15 cellular contexts compared by ENCODE assay signal in genomic region chr1:243315933-243316332, GRCh38.
A peak's percentile ranks its signal among the peaks of the same experiment; 100 is the strongest.
DNase-seq lines count a peak whose midpoint lies in the region; ATAC-seq and TF ChIP-seq lines count a peak whose summit lies in the region.
"Had no signal": no experiment of that assay in that cellular context is flagged by ENCODE, and none has a peak within 500 bp of the region (broad histone marks: within the 10 kb centered on the region; RNA-seq: fewer than 3 reads in every experiment).

No MANE protein-coding gene starts in this region.

- no peak overlapping the region for H2AK5ac ChIP-seq in neuronal stem cell (ENCODE audit: low read depth, low read length)

- H3K4me3 ChIP-seq in GM23248 (no peak overlapping the region; the same call in 1 of the 2 replicates), fibroblast of lung (replicated peaks in 1 of 4; ENCODE audit: control extremely low read depth in 1 of 4, insufficient read depth in 1 of 4, low read depth in 3 of 4, low read length in 4 of 4) (no peak overlapping the region), neuronal stem cell (ENCODE audit: low read length in 2 of 2) (peak overlapping the region in 1 of 2 donors; percentile 11)

- in situ Hi-C loops in GM23248 (cut with MboI), result loop anchor here (10.0 to 25.0 kb wide), 2 partner anchors 851 to 1304 kb away; no protein-coding TSS in a partner anchor

- peak overlapping the region; percentile 43 for H3K4me2 ChIP-seq in GM23248 (ENCODE audit: unreplicated experiment)
- peak overlapping the region; percentile 20 for H3K4me2 ChIP-seq in fibroblast of lung (ENCODE audit: extremely low read depth, insufficient read depth, low read length)
- H3K4me2 ChIP-seq in neuronal stem cell (ENCODE audit: insufficient read depth, low read length, poor library complexity, severe bottlenecking), result peak overlapping the region; percentile 28

- H3K79me1 ChIP-seq in neuronal stem cell (ENCODE audit: low read depth, low read length), result no peaks in the 10 kb centered on the region

- no peaks in the 10 kb centered on the region for H3K27me3 ChIP-seq in GM23248 (replicated peaks; ENCODE audit: insufficient read depth)
- no peaks in the 10 kb centered on the region for H3K27me3 ChIP-seq in fibroblast of lung (ENCODE audit: control insufficient read depth, insufficient read depth, low read length)
- no peaks in the 10 kb centered on the region for H3K27me3 ChIP-seq in neuronal stem cell (ENCODE audit: control insufficient read depth in 3 of 3, insufficient read depth in 3 of 3, low read depth in 1 of 3, low read length in 3 of 3)

- H3K9me3 Mint-ChIP-seq in osteocyte (ENCODE audit: unreplicated experiment), result no peaks in the 10 kb centered on the region
- H3K9me3 Mint-ChIP-seq: activated T-helper 1 cell treated with anti-CD3 and anti-CD28 coated beads, Interleukin-12 subunit alpha, Interleukin-12 subunit beta, Interleukin-2, Interleukin-4 antibody, amounts not matched to agents 30 ng/mL and 10 ng/mL and 1 ng/mL, durations not matched to agents 14 hours and 24 hours and 36 hours had no signal

- H2BK5ac ChIP-seq in neuronal stem cell (ENCODE audit: low read length), result no peak overlapping the region

- peak overlapping the region; percentile 68 for H3K27ac Mint-ChIP-seq in T-helper 17 cell
- no peak overlapping the region for H3K27ac Mint-ChIP-seq in osteocyte (ENCODE audit: unreplicated experiment)
- H3K27ac Mint-ChIP-seq: activated CD8-positive, alpha-beta T cell treated with anti-CD3 and anti-CD28 coated beads, Interleukin-2, amount 10 ng/mL, durations not matched to agents 7 days and 5 days; activated T-helper 1 cell treated with anti-CD3 and anti-CD28 coated beads, Interleukin-12 subunit alpha, Interleukin-12 subunit beta, Interleukin-2, Interleukin-4 antibody, amounts not matched to agents 30 ng/mL and 10 ng/mL and 1 ng/mL, durations not matched to agents 14 hours and 24 hours and 36 hours had no signal

- H3K9ac ChIP-seq in GM23248, result 0 out of 2 replicates have a peak overlapping the region, but pooled peaks have one; percentile 6
- H3K9ac ChIP-seq in fibroblast of lung (ENCODE audit: insufficient read depth, low read length), result no peak overlapping the region
- no peak overlapping the region for H3K9ac ChIP-seq in neuronal stem cell (ENCODE audit: low read depth, low read length, poor library complexity)

- no peak overlapping the region for H4K91ac ChIP-seq in neuronal stem cell (ENCODE audit: low read depth, low read length, poor library complexity)

- H3K27ac ChIP-seq in GM23248, result 0 out of 2 replicates have a peak overlapping the region, but pooled peaks have one; percentile 16
- H3K27ac ChIP-seq in fibroblast of lung (ENCODE audit: insufficient read depth, low read length), result no peak overlapping the region
- peak overlapping the region; percentile 77 for H3K27ac ChIP-seq in neuronal stem cell (replicated peaks; ENCODE audit: low read length)

- TF ChIP-seq CTCF in fibroblast of lung (conservative IDR thresholded peaks at IDR 0.05 in 1 of 2, IDR thresholded peaks at IDR 0.05 in 1 of 2; ENCODE audit: low read depth in 1 of 2, low read length in 2 of 2), result no peak
- TF ChIP-seq CTCF in osteocyte (IDR thresholded peaks at IDR 0.05), result no peak

- H3K4me1 ChIP-seq in GM23248 (ENCODE audit: insufficient read depth), result peaks cover 13% of the 10 kb centered on the region
- H3K4me1 ChIP-seq in fibroblast of lung (ENCODE audit: control insufficient read depth, extremely low read depth, insufficient read depth, low read length), result no peaks in the 10 kb centered on the region
- H3K4me1 ChIP-seq in neuronal stem cell (ENCODE audit: control insufficient read depth in 2 of 2, insufficient read depth in 1 of 2, low read depth in 1 of 2, low read length in 2 of 2), result peaks cover 1 to 15% of the 10 kb centered on the region in 2 donors

- H3K18ac ChIP-seq in neuronal stem cell (ENCODE audit: low read length), result no peak overlapping the region

- H3K36me3 Mint-ChIP-seq in T-helper 17 cell (ENCODE audit: low read depth) (peaks cover 10% of the 10 kb centered on the region), osteocyte (ENCODE audit: unreplicated experiment) (peaks cover 32% of the 10 kb centered on the region)

- H3F3A ChIP-seq in GM23248 (ENCODE audit: insufficient read depth), result no peaks in the 10 kb centered on the region

- H2BK12ac ChIP-seq in neuronal stem cell (ENCODE audit: low read length), result no peak overlapping the region

- H3K9me3 ChIP-seq in GM23248 (ENCODE audit: low read depth) (no peaks in the 10 kb centered on the region), T-helper 17 cell (ENCODE audit: control insufficient read depth, low read length, poor library complexity, severe bottlenecking) (no peaks in the 10 kb centered on the region), fibroblast of lung (ENCODE audit: control insufficient read depth, insufficient read depth, low read depth, low read length) (no peaks in the 10 kb centered on the region), neuronal stem cell (replicated peaks in 1 of 2; ENCODE audit: control insufficient read depth in 2 of 2, insufficient read depth in 1 of 2, low read depth in 1 of 2, low read length in 2 of 2) (no peaks in the 10 kb centered on the region)

- H3K79me2 ChIP-seq in GM23248 (ENCODE audit: insufficient read depth), result no peaks in the 10 kb centered on the region; the same call in 1 of the 2 replicates
- H3K79me2 ChIP-seq in fibroblast of lung (ENCODE audit: control insufficient read depth, insufficient read depth, low read length), result no peaks in the 10 kb centered on the region

- H2BK120ac ChIP-seq in neuronal stem cell (ENCODE audit: low read depth, low read length), result no peak overlapping the region

- no peaks in the 10 kb centered on the region for H3K9me2 ChIP-seq in GM23248 (ENCODE audit: insufficient read depth)

- no peak overlapping the region for H3K14ac ChIP-seq in neuronal stem cell (ENCODE audit: low read length)

- no peaks in the 10 kb centered on the region for H4K20me1 ChIP-seq in GM23248 (ENCODE audit: insufficient read depth)
- no peaks in the 10 kb centered on the region for H4K20me1 ChIP-seq in fibroblast of lung (ENCODE audit: control insufficient read depth, extremely low read depth, insufficient read depth, low read length)

- no peak overlapping the region for H4K8ac ChIP-seq in neuronal stem cell (ENCODE audit: low read depth, low read length)

- H2AFZ ChIP-seq in GM23248 (no peak overlapping the region), fibroblast of lung (ENCODE audit: low read length) (no peak overlapping the region), neuronal stem cell (ENCODE audit: low read length) (peak overlapping the region; percentile 17)

- H3K4me1 Mint-ChIP-seq in T-helper 17 cell (peaks cover 8% of the 10 kb centered on the region), osteocyte (ENCODE audit: unreplicated experiment) (peaks cover 21% of the 10 kb centered on the region)

- H3K23ac ChIP-seq in neuronal stem cell (ENCODE audit: low read depth, low read length, poor library complexity), result no peak overlapping the region

- H3K4me3 Mint-ChIP-seq in T-helper 17 cell (no peak overlapping the region), osteocyte (ENCODE audit: unreplicated experiment) (no peak overlapping the region)
- H3K4me3 Mint-ChIP-seq: activated CD8-positive, alpha-beta T cell treated with anti-CD3 and anti-CD28 coated beads, Interleukin-2, amount 10 ng/mL, durations not matched to agents 7 days and 5 days; activated T-helper 1 cell treated with anti-CD3 and anti-CD28 coated beads, Interleukin-12 subunit alpha, Interleukin-12 subunit beta, Interleukin-2, Interleukin-4 antibody, amounts not matched to agents 30 ng/mL and 10 ng/mL and 1 ng/mL, durations not matched to agents 14 hours and 24 hours and 36 hours had no signal

- no peaks in the 10 kb centered on the region for H3K27me3 Mint-ChIP-seq in T-helper 17 cell
- no peaks in the 10 kb centered on the region for H3K27me3 Mint-ChIP-seq in osteocyte (ENCODE audit: unreplicated experiment)

- DNase-seq in GM23248, result no peak
- DNase-seq in T-helper 17 cell, result no peak
- DNase-seq in fibroblast of lung (ENCODE audit: low read depth in 2 of 2), result no peak
- no peak for DNase-seq in neuronal stem cell (ENCODE audit: low spot score)
- no peak for DNase-seq in NCI-H187 treated with DMSO at 0.1 percent for 48 hours (lab: John Stamatoyannopoulos, UW)
- no peak for DNase-seq in osteocyte (ENCODE audit: extremely low spot score, unreplicated experiment)
- no peak for DNase-seq in kidney tubule cell (ENCODE audit: low spot score)
- DNase-seq: activated CD4-positive, CD25-positive, alpha-beta regulatory T cell; activated CD8-positive, alpha-beta T cell treated with anti-CD3 and anti-CD28 coated beads, Interleukin-2, amount 10 ng/mL, durations not matched to agents 7 days and 5 days; NCI-H2029; NCI-H510A; SHP77 treated with DMSO at 0.1 percent for 48 hours; T-helper 2 cell had no signal

- H2BK15ac ChIP-seq in neuronal stem cell (ENCODE audit: low read length), result no peak overlapping the region

- ATAC-seq in T-helper 17 cell (no peak), esophagus mucosa (no peak)
- ATAC-seq: activated CD8-positive, alpha-beta T cell treated with anti-CD3 and anti-CD28 coated beads, Interleukin-2, amount 10 ng/mL, durations not matched to agents 7 days and 5 days had no signal

- H3K36me3 ChIP-seq in GM23248 (ENCODE audit: low read depth) (peaks cover 12% of the 10 kb centered on the region), fibroblast of lung (ENCODE audit: control insufficient read depth, insufficient read depth, low read length) (peaks cover 2% of the 10 kb centered on the region), neuronal stem cell (replicated peaks in 1 of 2; ENCODE audit: control insufficient read depth in 2 of 2, insufficient read depth in 2 of 2, low read length in 2 of 2) (no peaks in the 10 kb centered on the region)

- no peak overlapping the region for H3K4ac ChIP-seq in neuronal stem cell (ENCODE audit: low read length)
